ENCODE assay signal across 8 cellular contexts in the genomic region with DNA sequence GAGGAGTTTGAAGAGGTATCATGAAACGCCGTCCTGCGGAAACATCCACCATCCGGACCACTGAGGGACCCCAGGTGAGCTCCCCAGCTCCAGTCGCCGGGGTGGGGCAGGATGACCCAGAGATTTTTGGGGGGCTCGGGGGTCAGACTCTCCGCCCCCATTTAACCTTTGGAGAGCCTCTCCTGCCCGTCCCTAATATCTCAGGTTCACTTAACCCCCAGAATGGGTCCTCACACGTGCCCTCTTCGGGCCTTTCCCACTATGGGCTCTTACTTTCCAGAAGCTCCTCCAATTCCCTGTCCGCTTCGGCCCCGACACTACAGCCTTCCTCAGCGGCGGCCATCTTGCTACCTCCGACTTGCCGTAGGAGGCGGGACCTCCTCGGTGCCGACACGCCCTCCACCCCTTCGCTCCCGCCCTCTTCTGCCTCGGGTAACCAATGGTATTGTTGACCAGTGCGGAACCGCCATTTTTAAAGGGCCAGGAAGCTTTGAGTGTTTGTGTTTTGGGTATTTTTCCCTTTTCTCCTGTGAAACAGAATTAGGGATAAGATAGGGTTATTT. TPM values are rescaled to one million over a fixed set of nuclear protein-coding genes. Genes with fewer than 3 reads are reported as not detected.
DNase-seq lines count a peak whose midpoint lies in the region; ATAC-seq, FAIRE-seq and TF ChIP-seq lines count a peak whose summit lies in the region.

A gene with protein sequence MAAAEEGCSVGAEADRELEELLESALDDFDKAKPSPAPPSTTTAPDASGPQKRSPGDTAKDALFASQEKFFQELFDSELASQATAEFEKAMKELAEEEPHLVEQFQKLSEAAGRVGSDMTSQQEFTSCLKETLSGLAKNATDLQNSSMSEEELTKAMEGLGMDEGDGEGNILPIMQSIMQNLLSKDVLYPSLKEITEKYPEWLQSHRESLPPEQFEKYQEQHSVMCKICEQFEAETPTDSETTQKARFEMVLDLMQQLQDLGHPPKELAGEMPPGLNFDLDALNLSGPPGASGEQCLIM (minus strand): TSS at position 352 of the 563 bp plus-strand sequence. CDS start 9 bp downstream, at position 343.

- intact Hi-C loops in CD14-positive monocyte (cut with micrococcal nuclease) = loop anchor here (2.0 to 10.0 kb wide), 5 partner anchors 20 to 180 kb away; partner anchors contain the start of genes COPA (in 2 of the 2), NCSTN (in 2 of the 2) and DCAF8 (in 1 of the 2)
- intact Hi-C loops in HepG2 (cut with micrococcal nuclease; ENCODE audit: unreplicated experiment) = loop anchor here (2.0 kb wide), 1 partner anchor 22 kb away; the partner anchor contains the start of gene DCAF8

- peak; percentile 91 for FAIRE-seq in HepG2 (lab: Jason Lieb, UNC)

- peak; percentile 69 to 86; a peak in 3 of 4 replicates for TF ChIP-seq POLR2A in HepG2 (IDR thresholded peaks at IDR 0.05; ENCODE audit: insufficient read depth in 1 of 2, low read depth in 2 of 2, low read length in 2 of 2)

- no peaks in the 10 kb centered on the region for H4K20me1 ChIP-seq in HepG2 (ENCODE audit: insufficient read depth, low read length)

- H3K4me3 ChIP-seq in HepG2 (replicated peaks in 1 of 3; ENCODE audit: insufficient read depth in 1 of 3, low read depth in 2 of 3, low read length in 3 of 3) = peak within 1 kb of the TSS; percentile 70 to 82 (median 75)

- peak within 1 kb of the TSS; percentile 91 for H3K4me2 ChIP-seq in HepG2 (ENCODE audit: low read depth, low read length)

- no peaks in the 10 kb centered on the region for H3K9me3 ChIP-seq in HepG2 (ENCODE audit: low read length)

- TF ChIP-seq CTCF in CD14-positive monocyte (IDR thresholded peaks at IDR 0.05) (no peak), HepG2 (CRISPR knock-in tag; IDR thresholded peaks at IDR 0.05) (no peak)

- ATAC-seq in GM19397 (IDR thresholded peaks at IDR 0.05; ENCODE audit: unreplicated experiment) = peak; percentile 99
- ATAC-seq in HG03571 (IDR thresholded peaks at IDR 0.05; ENCODE audit: unreplicated experiment) = peak; percentile 97
- peak; percentile 97 for ATAC-seq in HepG2

- DNase-seq in CD14-positive monocyte (ENCODE audit: low spot score) (peak; percentile 94), NCI-H82 (lab: John Stamatoyannopoulos, UW) (peak; percentile 96), dermis blood vessel endothelial cell (peak; percentile 98), HepG2 (ENCODE audit: low spot score) (peak; percentile 85)
- peak; percentile 96 to 97 for DNase-seq in activated CD4-positive, alpha-beta T cell treated with anti-CD3 and anti-CD28 coated beads, Interleukin-2, amount 50 U/mL, for 48 hours
- peak; percentile 92 for DNase-seq in stimulated activated CD4-positive, alpha-beta T cell treated with anti-CD3 and anti-CD28 coated beads, Interleukin-4, amount 100 ng/mL, for 1 hour

- TF ChIP-seq EP300 in HepG2 (IDR thresholded peaks at IDR 0.05; ENCODE audit: low read depth in 2 of 2, low read length in 2 of 2) (no peak), HepG2 (CRISPR knock-in tag; IDR thresholded peaks at IDR 0.05; ENCODE audit: borderline replicate concordance) (no peak; the same call in 1 of the 2 replicates)

- peak within 1 kb of the TSS; percentile 92 to 97 for H3K4me3 Mint-ChIP-seq in CD14-positive monocyte

- H3K9ac ChIP-seq in HepG2 (ENCODE audit: insufficient read depth, low read depth, low read length) = peak within 1 kb of the TSS; percentile 89

- peak within 1 kb of the TSS; percentile 70 for H3K27ac ChIP-seq in HepG2 (ENCODE audit: extremely low read length, insufficient read depth, low read length)

- peaks cover 17% of the 10 kb centered on the region for H3K4me1 ChIP-seq in HepG2 (ENCODE audit: insufficient read depth, low read length)

- H3K27ac Mint-ChIP-seq in CD14-positive monocyte = peak within 1 kb of the TSS; percentile 86 to 96 (median 94)

- H3K79me2 ChIP-seq in HepG2 (ENCODE audit: insufficient read depth, low read length) = peaks cover 18% of the 10 kb centered on the region

- in situ Hi-C loops in HepG2 (cut with HindIII; ENCODE audit: extremely low pct_ligation_motif_present, low pct_unique_long_range_greater_than_20kb) = no loop called here

- TF ChIP-seq RAD21 in HepG2 (CRISPR knock-in tag; IDR thresholded peaks at IDR 0.05) = no peak

- peaks cover 0 to 3% (median 0%) of the 10 kb centered on the region in 7 donors for H3K9me3 Mint-ChIP-seq in CD14-positive monocyte

- BruUV-seq in HepG2 (replicated peaks; lab: Mats Ljungman, UMichigan) = TSS peak; percentile 91

- H3K27me3 Mint-ChIP-seq in CD14-positive monocyte (ENCODE audit: low read depth in 3 of 3) = peaks cover 0 to 7% (median 0%) of the 10 kb centered on the region in 3 donors

- POLR2A ChIA-PET in HepG2 (lab: Yijun Ruan, JAX) = interaction anchor here (0.6 to 3.7 kb wide), 9 partner anchors 9 to 254 kb away, joined by 3 to 31 read pairs (median 4); partner anchors contain the start of genes DCAF8 and IGSF8

- peaks cover 8 to 42% of the 10 kb centered on the region in 2 experiments for H3K36me3 ChIP-seq in HepG2 (replicated peaks in 1 of 2; ENCODE audit: control insufficient read depth in 1 of 2, insufficient read depth in 2 of 2, low read length in 2 of 2)

- H3K36me3 Mint-ChIP-seq in CD14-positive monocyte = peaks cover 47 to 52% of the 10 kb centered on the region in 2 donors

- no peaks in the 10 kb centered on the region; a peak in 1 of 5 replicates for H3K27me3 ChIP-seq in HepG2 (ENCODE audit: control insufficient read depth in 1 of 2, insufficient read depth in 2 of 2, low read length in 2 of 2)

- H3K4me1 Mint-ChIP-seq in CD14-positive monocyte = peaks cover 20% of the 10 kb centered on the region

- H2AFZ ChIP-seq in HepG2 (ENCODE audit: low read length) = no peak within 1 kb of the TSS

- CTCF ChIA-PET in HepG2 (lab: Yijun Ruan, JAX; ENCODE audit: low intra/inter-chr PET ratio, low total read pairs) = no interaction called here

- 0% methylated on average over 25 of the region's 27 CpGs for WGBS in HepG2 (ENCODE audit: low lambda C conversion rate)

TF ChIP-seq in HepG2, 621 proteins besides CTCF, POLR2A, EP300 and RAD21 (continues in another document):
- TF ChIP-seq JARID2 (CRISPR knock-in tag; IDR thresholded peaks at IDR 0.05; ENCODE audit: insufficient replicate concordance) (no peak), ZFP37 (CRISPR knock-in tag; IDR thresholded peaks at IDR 0.05; ENCODE audit: borderline replicate concordance) (no peak), ZKSCAN8 (CRISPR knock-in tag; IDR thresholded peaks at IDR 0.05; ENCODE audit: borderline replicate concordance) (no peak; the same call in 1 of the 2 replicates), HOXD1 (CRISPR knock-in tag; IDR thresholded peaks at IDR 0.05) (no peak), NR1H2 (CRISPR knock-in tag; IDR thresholded peaks at IDR 0.05; ENCODE audit: borderline replicate concordance, low read depth) (no peak), ZNF317 (CRISPR knock-in tag; IDR thresholded peaks at IDR 0.05) (0 out of 2 replicates have a peak, but pooled peaks have one; percentile 31), U2AF2 (IDR thresholded peaks at IDR 0.05; ENCODE audit: low read depth, low read length) (no peak), EHMT2 (IDR thresholded peaks at IDR 0.05; ENCODE audit: borderline replicate concordance, low read depth, low read length) (no peak)
- TF ChIP-seq, protein P1, sequence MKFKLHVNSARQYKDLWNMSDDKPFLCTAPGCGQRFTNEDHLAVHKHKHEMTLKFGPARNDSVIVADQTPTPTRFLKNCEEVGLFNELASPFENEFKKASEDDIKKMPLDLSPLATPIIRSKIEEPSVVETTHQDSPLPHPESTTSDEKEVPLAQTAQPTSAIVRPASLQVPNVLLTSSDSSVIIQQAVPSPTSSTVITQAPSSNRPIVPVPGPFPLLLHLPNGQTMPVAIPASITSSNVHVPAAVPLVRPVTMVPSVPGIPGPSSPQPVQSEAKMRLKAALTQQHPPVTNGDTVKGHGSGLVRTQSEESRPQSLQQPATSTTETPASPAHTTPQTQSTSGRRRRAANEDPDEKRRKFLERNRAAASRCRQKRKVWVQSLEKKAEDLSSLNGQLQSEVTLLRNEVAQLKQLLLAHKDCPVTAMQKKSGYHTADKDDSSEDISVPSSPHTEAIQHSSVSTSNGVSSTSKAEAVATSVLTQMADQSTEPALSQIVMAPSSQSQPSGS (CRISPR knock-in tag; IDR thresholded peaks at IDR 0.05) = peak; percentile 52; the same call in 1 of the 2 replicates

RNA-seq across cellular contexts. Expression of the gene that starts here (rescaled TPM):
- 10 to 100 TPM; 37.4 to 38.2 TPM for polyA plus RNA-seq in CD14-positive monocyte
- total RNA-seq in dermis blood vessel endothelial cell = 33.9 and 35.4 TPM in 2 replicates
- total RNA-seq in HepG2 (2016; rRNA removed; fragmentation: Illumina TruSeq; extraction: Trizol) = 47.0 and 81.9 TPM in 2 replicates
- 5.1 and 6.3 TPM in 2 replicates for total RNA-seq in HepG2 (2016; cell fraction: cytosol; rRNA removed; fragmentation: Illumina TruSeq; extraction: Trizol; ENCODE audit: low read depth)
- 44.9 and 86.0 TPM in 2 replicates for total RNA-seq in HepG2 (2016; cell fraction: insoluble cytoplasmic fraction; rRNA removed; fragmentation: Illumina TruSeq; extraction: Trizol)
- 19.1 and 20.5 TPM in 2 replicates for total RNA-seq in HepG2 (2016; cell fraction: membrane; rRNA removed; fragmentation: Illumina TruSeq; extraction: Trizol)
- 28.9 and 32.0 TPM in 2 replicates for total RNA-seq in HepG2 (2016; cell fraction: nucleus; rRNA removed; fragmentation: Illumina TruSeq; extraction: Trizol)
- polyA plus RNA-seq in HepG2 (2011; rRNA removed) = 48.3 and 51.8 TPM in 2 replicates
- 34.9 and 46.4 TPM in 2 replicates for polyA plus RNA-seq in HepG2 (2011; cell fraction: cytosol; rRNA removed)
- 23.3 and 28.0 TPM in 2 replicates for polyA plus RNA-seq in HepG2 (2011; cell fraction: nucleus; rRNA removed)
- polyA plus RNA-seq in HepG2 (2012) = 38.3 and 48.7 TPM in 2 replicates
- polyA plus RNA-seq in HepG2 (2016; cell fraction: cytosol; fragmentation: Illumina TruSeq; extraction: Trizol; ENCODE audit: low read depth) = 5.2 and 6.2 TPM in 2 replicates
- polyA plus RNA-seq in HepG2 (2016; cell fraction: insoluble cytoplasmic fraction; fragmentation: Illumina TruSeq; extraction: Trizol; ENCODE audit: low read depth) = 84.0 and 84.9 TPM in 2 replicates
- 12.8 and 14.7 TPM in 2 replicates for polyA plus RNA-seq in HepG2 (2016; cell fraction: membrane; fragmentation: Illumina TruSeq; extraction: Trizol; ENCODE audit: low read depth)
- 30.0 and 35.6 TPM in 2 replicates for polyA plus RNA-seq in HepG2 (2016; cell fraction: nucleus; fragmentation: Illumina TruSeq; extraction: Trizol; ENCODE audit: insufficient read depth, low read depth)
- polyA minus RNA-seq in HepG2 (2011; rRNA and poly(A)+ RNA removed; ENCODE audit: low replicate concordance) = 56.5 and 59.3 TPM in 2 replicates
- polyA minus RNA-seq in HepG2 (2011; cell fraction: cytosol; rRNA and poly(A)+ RNA removed) = 28.6 and 31.3 TPM in 2 replicates
- 48.5 and 69.5 TPM in 2 replicates for polyA minus RNA-seq in HepG2 (2011; cell fraction: nucleus; rRNA and poly(A)+ RNA removed)

Comparison
In these comparisons a context has a peak if more than half of its experiments do, and no peak if none do; other contexts are left out.
1. Peak in every context shown above with its lines: DNase-seq, ATAC-seq, H3K4me3 ChIP-seq and H3K27ac ChIP-seq.